8 cellular contexts compared by ENCODE assay signal in genomic region chr19:9323919-9324583, GRCh38. TPM values are rescaled to one million over a fixed set of nuclear protein-coding genes. Genes with fewer than 3 reads are reported as not detected.
DNase-seq lines count a peak whose midpoint lies in the region; ATAC-seq, FAIRE-seq and TF ChIP-seq lines count a peak whose summit lies in the region.

Gene ZNF559 (plus strand): TSS chr19:9324179. CDS start chr19:9338550, 14,371 bp downstream.

- H3K9me3 ChIP-seq in T-helper 17 cell (ENCODE audit: control insufficient read depth, low read length, poor library complexity, severe bottlenecking), result peaks cover 12% of the 10 kb centered on the region

- peaks cover 3% of the 10 kb centered on the region for H3K36me3 Mint-ChIP-seq in T-helper 17 cell (ENCODE audit: low read depth)

- peak within 1 kb of the TSS; percentile 24 for H3K27ac Mint-ChIP-seq in T-helper 17 cell

- DNase-seq in NCI-H146 treated with DMSO at 0.1 percent for 48 hours (lab: John Stamatoyannopoulos, UW; ENCODE audit: unreplicated experiment), result peak; percentile 76
- DNase-seq in T-helper 17 cell, result peak; percentile 93 to 97 (median 95)
- DNase-seq in amygdala (lab: John Stamatoyannopoulos, UW), result peak; percentile 27 to 93 (median 81)
- peak; percentile 95 for DNase-seq in left ventricle myocardium superior
- DNase-seq in pulmonary artery endothelial cell (ENCODE audit: low read depth, low spot score), result peak; percentile 82
- DNase-seq in urothelium cell line (ENCODE audit: low spot score), result peak; percentile 73

- H3K27me3 Mint-ChIP-seq in T-helper 17 cell, result no peaks in the 10 kb centered on the region

- FAIRE-seq in urothelium cell line (lab: Jason Lieb, UNC), result no peak

- no peaks in the 10 kb centered on the region for H3K4me1 Mint-ChIP-seq in T-helper 17 cell

- peak; percentile 30 for TF ChIP-seq POLR2A in GM15510 (IDR thresholded peaks at IDR 0.05; ENCODE audit: borderline replicate concordance, extremely low read depth, insufficient read length)

- ATAC-seq in HG02870 (IDR thresholded peaks at IDR 0.05; ENCODE audit: unreplicated experiment), result peak; percentile 94
- peak; percentile 98 for ATAC-seq in T-helper 17 cell
- peak; percentile 97 for ATAC-seq in left ventricle myocardium superior

- H3K4me3 Mint-ChIP-seq in T-helper 17 cell, result peak within 1 kb of the TSS; percentile 83

- intact Hi-C loops in left ventricle myocardium superior (cut with micrococcal nuclease), result no loop called here

RNA-seq across cellular contexts. Expression of gene ZNF559, which starts in this region (rescaled TPM):
- total RNA-seq in T-helper 17 cell (10 to 100 TPM in 1 of 2 donors, 1 to 10 TPM in 1; 5.3 to 16.6 TPM), left ventricle myocardium superior (17.4 TPM), pulmonary artery endothelial cell (7.6 and 11.5 TPM in 2 replicates)

Comparison
In these comparisons a context has a peak if more than half of its experiments do, and no peak if none do; other contexts are left out.
1. Peak in every context shown above with its lines: DNase-seq and ATAC-seq.